ENCODE assay signal across 12 cellular contexts in genomic region chr3:123336001-123336400, GRCh38.
"Had no signal": no experiment of that assay in that cellular context is flagged by ENCODE, and none has a peak within 500 bp of the region (broad histone marks: within the 10 kb centered on the region; RNA-seq: fewer than 3 reads in every experiment).

No MANE protein-coding gene starts in this region.

- H3K27ac ChIP-seq: vagina had no signal

- H3K4me3 ChIP-seq: ovary, transverse colon, vagina had no signal

- H3K4me1 ChIP-seq: vagina had no signal

- H3K36me3 ChIP-seq: ovary, transverse colon, vagina had no signal

- H3K9me3 ChIP-seq: ovary, transverse colon, vagina had no signal

- H3K27me3 ChIP-seq: ovary, transverse colon, vagina had no signal

- DNase-seq: activated CD4-positive, CD25-positive, alpha-beta regulatory T cell treated with anti-CD3 and anti-CD28 coated beads, Interleukin-2, amount 50 U/mL, for 72 hours; activated naive CD4-positive, alpha-beta T cell treated with Interleukin-2 at 50 U/mL for 16 hours; anterior cingulate cortex; hippocampal formation; stimulated activated CD4-positive, alpha-beta T cell treated with anti-CD3 and anti-CD28 coated beads, Interleukin-4, amount 100 ng/mL, for 24 hours; T-helper 1 cell; T1000; transverse colon had no signal

- ATAC-seq: activated T-helper 17 cell treated with anti-CD3 and anti-CD28 coated beads, Interleukin-2, amount 50 U/mL, for 72 hours; SK-N-SH treated with all-trans-retinoic acid at 6 μM for 48 hours had no signal
